In the genomic region with DNA sequence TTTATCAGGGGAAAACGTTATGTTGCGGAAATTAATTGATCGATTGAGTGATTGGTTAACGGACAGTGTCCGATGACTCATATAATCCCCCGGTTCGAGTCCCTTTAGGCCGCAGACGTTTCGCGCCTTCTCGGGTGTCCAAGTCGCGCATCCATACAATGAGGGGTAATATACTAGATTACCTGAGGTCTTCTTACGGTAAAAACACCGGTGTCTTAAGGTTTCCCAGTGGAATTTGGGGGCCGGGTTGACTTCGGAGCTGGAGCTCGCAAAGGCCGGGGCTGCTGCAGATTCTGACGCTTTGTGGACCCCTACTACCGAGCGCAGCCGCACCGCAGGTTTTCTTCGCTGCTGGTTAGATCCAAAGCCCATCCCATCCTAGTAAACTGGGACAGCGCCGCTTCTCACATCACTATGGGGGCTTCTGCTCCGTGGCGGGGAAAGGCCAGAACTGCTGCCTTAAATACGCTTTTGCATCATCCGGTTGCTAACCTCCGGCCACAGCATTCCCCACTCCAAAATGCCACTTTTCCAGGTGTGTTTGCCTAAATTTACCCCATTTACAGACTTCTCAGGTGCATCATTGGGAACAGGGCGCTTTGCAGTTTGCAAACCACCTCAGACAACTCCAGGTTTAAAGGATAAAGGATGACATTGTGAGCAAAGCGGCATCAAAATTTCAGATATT, we compare ENCODE assay signal across 8 cellular contexts. TPM values are rescaled to one million over a fixed set of nuclear protein-coding genes. Genes with fewer than 3 reads are reported as not detected.
DNase-seq lines count a peak whose midpoint lies in the region; ATAC-seq and TF ChIP-seq lines count a peak whose summit lies in the region.

No MANE protein-coding gene starts in this region.

- no peaks in the 10 kb centered on the region for H3K9me3 Mint-ChIP-seq in activated T-cell treated with anti-CD3 and anti-CD28 coated beads, Interleukin-2, amount 50 U/mL, for 24 hours

- in situ Hi-C loops in HAP-1 (cut with MboI; ENCODE audit: low sequenced_read_pairs) = no loop called here

- ATAC-seq in omental fat pad (ENCODE audit: low FRiP score) (peak; percentile 7), HG02981 (IDR thresholded peaks at IDR 0.05; ENCODE audit: unreplicated experiment) (no peak)

- H3K36me3 Mint-ChIP-seq in activated T-cell treated with anti-CD3 and anti-CD28 coated beads, Interleukin-2, amount 50 U/mL, for 24 hours (ENCODE audit: low read depth) = peaks cover 42% of the 10 kb centered on the region

- peak; percentile 38 for DNase-seq in COR-L47 (lab: John Stamatoyannopoulos, UW)
- peak; percentile 44 to 70 for DNase-seq in HAP-1 (ENCODE audit: low spot score in 2 of 2)
- peak; percentile 53 to 83 for DNase-seq in NCI-H526 (lab: John Stamatoyannopoulos, UW)
- DNase-seq in activated T-cell treated with anti-CD3 and anti-CD28 coated beads, Interleukin-2, amount 50 U/mL, for 24 hours = peak; percentile 65
- DNase-seq in foreskin fibroblast = peak in 1 of 2 donors; percentile 49
- no peak for DNase-seq in omental fat pad (ENCODE audit: low spot score)
- DNase-seq in pons (ENCODE audit: low spot score) = no peak

- no peaks in the 10 kb centered on the region for H3K27me3 ChIP-seq in HAP-1 (ENCODE audit: low read depth)

- peaks cover 52% of the 10 kb centered on the region for H3K4me1 Mint-ChIP-seq in activated T-cell treated with anti-CD3 and anti-CD28 coated beads, Interleukin-2, amount 50 U/mL, for 24 hours (ENCODE audit: low read depth)

- peaks cover 4% of the 10 kb centered on the region for H3K27me3 Mint-ChIP-seq in activated T-cell treated with anti-CD3 and anti-CD28 coated beads, Interleukin-2, amount 50 U/mL, for 24 hours

- H3K4me3 ChIP-seq in HAP-1 (peak overlapping the region; percentile 86), foreskin fibroblast (ENCODE audit: low read depth in 1 of 2, low read length in 2 of 2) (peak overlapping the region; percentile 88 to 89)

- H3K27ac Mint-ChIP-seq in activated T-cell treated with anti-CD3 and anti-CD28 coated beads, Interleukin-2, amount 50 U/mL, for 24 hours = peak overlapping the region; percentile 99

- H3K9me3 ChIP-seq in HAP-1 = no peaks in the 10 kb centered on the region

- peak overlapping the region; percentile 80 for H3K4me3 Mint-ChIP-seq in activated T-cell treated with anti-CD3 and anti-CD28 coated beads, Interleukin-2, amount 50 U/mL, for 24 hours

- TF ChIP-seq CTCF in foreskin fibroblast (IDR thresholded peaks at IDR 0.05; ENCODE audit: low read depth, low read length) (no peak), omental fat pad (IDR thresholded peaks at IDR 0.05) (no peak)

- peaks cover 8% of the 10 kb centered on the region for H3K4me1 ChIP-seq in HAP-1

- H3K36me3 ChIP-seq in HAP-1 (replicated peaks) = peaks cover 5% of the 10 kb centered on the region

RNA-seq across cellular contexts. Expression of gene SACM1L, which starts 0.9 kb away (rescaled TPM):
- 10 to 100 TPM; 36.9 to 63.4 (median 49.5) TPM for total RNA-seq in omental fat pad

Comparison
In these comparisons a context has a peak if more than half of its experiments do, and no peak if none do; other contexts are left out.
1. DNase-seq: peak in COR-L47 (single experiment), HAP-1 (2 of 2), NCI-H526 (2 of 2) and activated T-cell treated with anti-CD3 and anti-CD28 coated beads, Interleukin-2, amount 50 U/mL, for 24 hours (single experiment); none in omental fat pad (single experiment) and pons (single experiment).